Comparison of ENCODE assay signal across 11 cellular contexts in genomic region chr14:38078393-38078792, GRCh38.
DNase-seq lines count a peak whose midpoint lies in the region; ATAC-seq and TF ChIP-seq lines count a peak whose summit lies in the region.
"Had no signal": no experiment of that assay in that cellular context is flagged by ENCODE, and none has a peak within 500 bp of the region (broad histone marks: within the 10 kb centered on the region; RNA-seq: fewer than 3 reads in every experiment).

No MANE protein-coding gene starts in this region.

- peaks cover 9% of the 10 kb centered on the region for H3K36me3 Mint-ChIP-seq in activated naive CD8-positive, alpha-beta T cell treated with anti-CD3 and anti-CD28 coated beads, Interleukin-2, amount 10 ng/mL, durations not matched to agents 7 days and 5 days

- H3K4me1 Mint-ChIP-seq in activated naive CD8-positive, alpha-beta T cell treated with anti-CD3 and anti-CD28 coated beads, Interleukin-2, amount 10 ng/mL, durations not matched to agents 7 days and 5 days = peaks cover 45% of the 10 kb centered on the region
- H3K4me1 Mint-ChIP-seq: neural crest cell had no signal

- ATAC-seq in activated naive CD8-positive, alpha-beta T cell treated with anti-CD3 and anti-CD28 coated beads, Interleukin-2, amount 10 ng/mL, durations not matched to agents 7 days and 5 days (ENCODE audit: low read depth) = peak; percentile 79
- ATAC-seq in omental fat pad (ENCODE audit: low FRiP score) = no peak

- H3K27ac Mint-ChIP-seq in activated naive CD8-positive, alpha-beta T cell treated with anti-CD3 and anti-CD28 coated beads, Interleukin-2, amount 10 ng/mL, durations not matched to agents 7 days and 5 days = peak overlapping the region; percentile 87

- H3K9me3 Mint-ChIP-seq in activated naive CD8-positive, alpha-beta T cell treated with anti-CD3 and anti-CD28 coated beads, Interleukin-2, amount 10 ng/mL, durations not matched to agents 7 days and 5 days = no peaks in the 10 kb centered on the region
- H3K9me3 Mint-ChIP-seq: neural crest cell had no signal

- no peak for TF ChIP-seq CTCF in omental fat pad (IDR thresholded peaks at IDR 0.05)

- intact Hi-C loops in posterior vena cava (cut with DNase I) = no loop called here

- peak; percentile 25 for DNase-seq in activated naive CD4-positive, alpha-beta T cell treated with Interleukin-2 at 50 U/mL for 16 hours
- no peak for DNase-seq in activated naive CD4-positive, alpha-beta T cell treated with anti-CD3 and anti-CD28 coated beads, Interleukin-2, amount 50 U/mL, for 16 hours
- DNase-seq in NCI-H748 treated with DMSO at 0.1 percent for 48 hours (lab: John Stamatoyannopoulos, UW) (peak; percentile 36), posterior vena cava (ENCODE audit: low spot score) (no peak), cerebellar cortex (ENCODE audit: low spot score) (no peak), omental fat pad (ENCODE audit: low spot score) (no peak)
- DNase-seq in activated naive CD8-positive, alpha-beta T cell treated with anti-CD3 and anti-CD28 coated beads, Interleukin-2, amount 10 ng/mL, durations not matched to agents 7 days and 5 days = peak; percentile 43
- peak; percentile 7 to 81 (median 50) for DNase-seq in stimulated activated naive CD4-positive, alpha-beta T cell (lab: John Stamatoyannopoulos, UW)
- DNase-seq: aorta, glutamatergic neuron had no signal

- POLR2A ChIA-PET in activated naive CD8-positive, alpha-beta T cell treated with anti-CD3 and anti-CD28 coated beads, Interleukin-2, amount 10 ng/mL, durations not matched to agents 7 days and 5 days (lab: Charles Lee) = interaction anchor here (0.6 to 1.8 kb wide), 3 partner anchors 10 to 73 kb away, joined by 3 to 5 read pairs (median 3); no protein-coding TSS in a partner anchor

- peak overlapping the region; percentile 56 for H3K4me3 Mint-ChIP-seq in activated naive CD8-positive, alpha-beta T cell treated with anti-CD3 and anti-CD28 coated beads, Interleukin-2, amount 10 ng/mL, durations not matched to agents 7 days and 5 days
- H3K4me3 Mint-ChIP-seq: neural crest cell had no signal

- H3K27me3 Mint-ChIP-seq in activated naive CD8-positive, alpha-beta T cell treated with anti-CD3 and anti-CD28 coated beads, Interleukin-2, amount 10 ng/mL, durations not matched to agents 7 days and 5 days = no peaks in the 10 kb centered on the region

Comparison
In these comparisons a context has a peak if more than half of its experiments do, and no peak if none do; other contexts are left out.
1. DNase-seq: peak in activated naive CD4-positive, alpha-beta T cell treated with Interleukin-2 at 50 U/mL for 16 hours (single experiment), NCI-H748 treated with DMSO at 0.1 percent for 48 hours (single experiment), activated naive CD8-positive, alpha-beta T cell treated with anti-CD3 and anti-CD28 coated beads, Interleukin-2, amount 10 ng/mL, durations not matched to agents 7 days and 5 days (single experiment) and stimulated activated naive CD4-positive, alpha-beta T cell (6 of 6); none in activated naive CD4-positive, alpha-beta T cell treated with anti-CD3 and anti-CD28 coated beads, Interleukin-2, amount 50 U/mL, for 16 hours (single experiment), posterior vena cava (single experiment), cerebellar cortex (single experiment) and omental fat pad (single experiment).